18 cellular contexts compared by ENCODE assay signal in genomic region chr2:125167820-125168219, GRCh38.
DNase-seq lines count a peak whose midpoint lies in the region; ATAC-seq and TF ChIP-seq lines count a peak whose summit lies in the region.
"Had no signal": no experiment of that assay in that cellular context is flagged by ENCODE, and none has a peak within 500 bp of the region (broad histone marks: within the 10 kb centered on the region; RNA-seq: fewer than 3 reads in every experiment).

No MANE protein-coding gene starts in this region.

- no peak overlapping the region for H3K4me3 ChIP-seq in epithelial cell of esophagus (ENCODE audit: low read length)
- H3K4me3 ChIP-seq: esophagus squamous epithelium, PC-9 had no signal

- H3K27me3 Mint-ChIP-seq in activated T-helper 1 cell treated with anti-CD3 and anti-CD28 coated beads, Interleukin-12 subunit alpha, Interleukin-12 subunit beta, Interleukin-2, Interleukin-4 antibody, amounts not matched to agents 30 ng/mL and 10 ng/mL and 1 ng/mL, durations not matched to agents 14 hours and 24 hours and 36 hours (ENCODE audit: insufficient read depth): no peaks in the 10 kb centered on the region
- H3K27me3 Mint-ChIP-seq: activated naive CD4-positive, alpha-beta T cell treated with anti-CD3 and anti-CD28 coated beads, Interleukin-2, amount 50 U/mL, for 24 hours had no signal

- in situ Hi-C loops in Caki2 (cut with HindIII; ENCODE audit: low pct_unique_long_range_greater_than_20kb, low sequenced_read_pairs): no loop called here

- no peaks in the 10 kb centered on the region for H3K4me1 Mint-ChIP-seq in activated T-helper 1 cell treated with anti-CD3 and anti-CD28 coated beads, Interleukin-12 subunit alpha, Interleukin-12 subunit beta, Interleukin-2, Interleukin-4 antibody, amounts not matched to agents 30 ng/mL and 10 ng/mL and 1 ng/mL, durations not matched to agents 14 hours and 24 hours and 36 hours (ENCODE audit: low read depth)
- H3K4me1 Mint-ChIP-seq: activated naive CD4-positive, alpha-beta T cell treated with anti-CD3 and anti-CD28 coated beads, Interleukin-2, amount 50 U/mL, for 24 hours had no signal

- H3K27ac Mint-ChIP-seq in activated T-helper 1 cell treated with anti-CD3 and anti-CD28 coated beads, Interleukin-12 subunit alpha, Interleukin-12 subunit beta, Interleukin-2, Interleukin-4 antibody, amounts not matched to agents 30 ng/mL and 10 ng/mL and 1 ng/mL, durations not matched to agents 14 hours and 24 hours and 36 hours: no peak overlapping the region
- H3K27ac Mint-ChIP-seq: activated naive CD4-positive, alpha-beta T cell treated with anti-CD3 and anti-CD28 coated beads, Interleukin-2, amount 50 U/mL, for 24 hours had no signal

- H3K9me3 Mint-ChIP-seq in activated T-helper 1 cell treated with anti-CD3 and anti-CD28 coated beads, Interleukin-12 subunit alpha, Interleukin-12 subunit beta, Interleukin-2, Interleukin-4 antibody, amounts not matched to agents 30 ng/mL and 10 ng/mL and 1 ng/mL, durations not matched to agents 14 hours and 24 hours and 36 hours: peaks cover 9% of the 10 kb centered on the region
- H3K9me3 Mint-ChIP-seq: activated naive CD4-positive, alpha-beta T cell treated with anti-CD3 and anti-CD28 coated beads, Interleukin-2, amount 50 U/mL, for 24 hours had no signal

- H3K36me3 Mint-ChIP-seq in activated T-helper 1 cell treated with anti-CD3 and anti-CD28 coated beads, Interleukin-12 subunit alpha, Interleukin-12 subunit beta, Interleukin-2, Interleukin-4 antibody, amounts not matched to agents 30 ng/mL and 10 ng/mL and 1 ng/mL, durations not matched to agents 14 hours and 24 hours and 36 hours (ENCODE audit: low read depth): no peaks in the 10 kb centered on the region
- H3K36me3 Mint-ChIP-seq: activated naive CD4-positive, alpha-beta T cell treated with anti-CD3 and anti-CD28 coated beads, Interleukin-2, amount 50 U/mL, for 24 hours had no signal

- ATAC-seq in omental fat pad (ENCODE audit: low FRiP score) (peak; percentile 94), HG02884 (IDR thresholded peaks at IDR 0.05; ENCODE audit: unreplicated experiment) (no peak), GM19328 (IDR thresholded peaks at IDR 0.05; ENCODE audit: unreplicated experiment) (no peak)
- ATAC-seq: left cardiac atrium, sciatic nerve, SK-N-SH treated with all-trans-retinoic acid at 6 μM for 48 hours had no signal

- intact Hi-C loops in cardiac septum (cut with DNase I): no loop called here
- intact Hi-C loops in activated T-helper 1 cell treated with anti-CD3 and anti-CD28 coated beads, Interleukin-12 subunit alpha, Interleukin-12 subunit beta, Interleukin-2, Interleukin-4 antibody, amounts not matched to agents 30 ng/mL and 10 ng/mL and 1 ng/mL, durations not matched to agents 14 hours and 24 hours and 36 hours (cut with micrococcal nuclease): no loop called here

- DNase-seq in Caki2 (ENCODE audit: low read depth) (peak; percentile 4), RPMI7951 (ENCODE audit: low read depth) (peak; percentile 54), epithelial cell of esophagus (ENCODE audit: low read depth) (peak; percentile 73), omental fat pad (ENCODE audit: low spot score) (no peak), cardiac septum (ENCODE audit: low spot score) (no peak)
- DNase-seq in activated T-helper 1 cell treated with anti-CD3 and anti-CD28 coated beads, Interleukin-12 subunit alpha, Interleukin-12 subunit beta, Interleukin-2, Interleukin-4 antibody, amounts not matched to agents 30 ng/mL and 10 ng/mL and 1 ng/mL, durations not matched to agents 14 hours and 24 hours and 36 hours (ENCODE audit: low spot score): no peak
- DNase-seq: caudate nucleus; EL; esophagus squamous epithelium; KBM-7; left cardiac atrium; PC-9; stimulated activated CD4-positive, alpha-beta T cell treated with anti-CD3 and anti-CD28 coated beads, Interleukin-2, amount 100 ng/mL, for 24 hours had no signal

- no peak for TF ChIP-seq CTCF in epithelial cell of esophagus (IDR thresholded peaks at IDR 0.05; ENCODE audit: insufficient read depth, low read depth, low read length, missing control alignments)
- TF ChIP-seq CTCF in omental fat pad (IDR thresholded peaks at IDR 0.05): no peak

- no peak overlapping the region for H3K4me3 Mint-ChIP-seq in activated T-helper 1 cell treated with anti-CD3 and anti-CD28 coated beads, Interleukin-12 subunit alpha, Interleukin-12 subunit beta, Interleukin-2, Interleukin-4 antibody, amounts not matched to agents 30 ng/mL and 10 ng/mL and 1 ng/mL, durations not matched to agents 14 hours and 24 hours and 36 hours
- H3K4me3 Mint-ChIP-seq: activated naive CD4-positive, alpha-beta T cell treated with anti-CD3 and anti-CD28 coated beads, Interleukin-2, amount 50 U/mL, for 24 hours had no signal

Comparison
In these comparisons a context has a peak if more than half of its experiments do, and no peak if none do; other contexts are left out.
1. DNase-seq: peak in Caki2 (single experiment), RPMI7951 (single experiment) and epithelial cell of esophagus (single experiment); none in omental fat pad (single experiment), cardiac septum (single experiment) and activated T-helper 1 cell treated with anti-CD3 and anti-CD28 coated beads, Interleukin-12 subunit alpha, Interleukin-12 subunit beta, Interleukin-2, Interleukin-4 antibody, amounts not matched to agents 30 ng/mL and 10 ng/mL and 1 ng/mL, durations not matched to agents 14 hours and 24 hours and 36 hours (single experiment).